In genomic region chr7:379456-380225, GRCh38 we compare ENCODE assay signal across 11 cellular contexts.
DNase-seq lines count a peak whose midpoint lies in the region; ATAC-seq and TF ChIP-seq lines count a peak whose summit lies in the region.
"Had no signal": no experiment of that assay in that cellular context is flagged by ENCODE, and none has a peak within 500 bp of the region (broad histone marks: within the 10 kb centered on the region; RNA-seq: fewer than 3 reads in every experiment).

No MANE protein-coding gene starts in this region.

- ATAC-seq in CD4-positive, alpha-beta T cell (ENCODE audit: poor library complexity) = peak; percentile 54
- ATAC-seq in Right ventricle myocardium inferior (no peak), HG02759 (IDR thresholded peaks at IDR 0.05; ENCODE audit: unreplicated experiment) (no peak)

- intact Hi-C loops in CD4-positive, alpha-beta T cell (cut with DNase I, micrococcal nuclease) = no loop called here
- intact Hi-C loops in Right ventricle myocardium inferior (cut with DNase I) = no loop called here

- peaks cover 30% of the 10 kb centered on the region for H3K4me1 Mint-ChIP-seq in CD4-positive, alpha-beta T cell (ENCODE audit: low read depth)
- peaks cover 12% of the 10 kb centered on the region for H3K4me1 Mint-ChIP-seq in neural progenitor cell

- no peaks in the 10 kb centered on the region for H3K27me3 Mint-ChIP-seq in CD4-positive, alpha-beta T cell
- H3K27me3 Mint-ChIP-seq in neural progenitor cell (ENCODE audit: insufficient read depth, low read depth) = peaks cover 14% of the 10 kb centered on the region

- peak; percentile 17; the same call in 1 of the 2 replicates for TF ChIP-seq EP300 in Ishikawa (IDR thresholded peaks at IDR 0.05; ENCODE audit: borderline replicate concordance)

- H2AFZ ChIP-seq in neural progenitor cell (replicated peaks) = peak overlapping the region; percentile 26

- H3F3A ChIP-seq in neural progenitor cell (ENCODE audit: low read depth) = peaks cover 15% of the 10 kb centered on the region

- peak overlapping the region; percentile 70 for H3K4me3 Mint-ChIP-seq in CD4-positive, alpha-beta T cell
- peak overlapping the region; percentile 46 for H3K4me3 Mint-ChIP-seq in neural progenitor cell

- H3K9me3 ChIP-seq in CD4-positive, alpha-beta T cell (ENCODE audit: control insufficient read depth, low read length) = peaks cover 13% of the 10 kb centered on the region
- no peaks in the 10 kb centered on the region for H3K9me3 ChIP-seq in neural progenitor cell (ENCODE audit: low read depth)

- no peaks in the 10 kb centered on the region for H4K20me1 ChIP-seq in neural progenitor cell (ENCODE audit: low read depth)

- H3K9ac ChIP-seq in neural progenitor cell = no peak overlapping the region

- H3K27me3 ChIP-seq in CD4-positive, alpha-beta T cell (ENCODE audit: control insufficient read depth, insufficient read depth, low read length) = no peaks in the 10 kb centered on the region
- peaks cover 22% of the 10 kb centered on the region for H3K27me3 ChIP-seq in neural progenitor cell
- H3K27me3 ChIP-seq: cardiac muscle cell had no signal

- peak overlapping the region; percentile 58 for H3K27ac Mint-ChIP-seq in CD4-positive, alpha-beta T cell
- H3K27ac Mint-ChIP-seq in neural progenitor cell = peak overlapping the region; percentile 93

- CTCF ChIA-PET in CD4-positive, alpha-beta T cell (lab: Charles Lee) = no interaction called here

- no peak for TF ChIP-seq CTCF in CD4-positive, alpha-beta T cell (IDR thresholded peaks at IDR 0.05)
- no peak for TF ChIP-seq CTCF in neural progenitor cell (IDR thresholded peaks at IDR 0.05)

- no peak for TF ChIP-seq RAD21 in Ishikawa (IDR thresholded peaks at IDR 0.05; ENCODE audit: low read depth)

- peaks cover 11% of the 10 kb centered on the region for H3K4me1 ChIP-seq in neural progenitor cell

- peak overlapping the region; percentile 34 for H3K4me3 ChIP-seq in neural progenitor cell
- H3K4me3 ChIP-seq: cardiac muscle cell, SK-N-MC had no signal

- H3K9me3 Mint-ChIP-seq in CD4-positive, alpha-beta T cell = peaks cover 9% of the 10 kb centered on the region
- H3K9me3 Mint-ChIP-seq in neural progenitor cell = peaks cover 14% of the 10 kb centered on the region

- no peak overlapping the region for H3K27ac ChIP-seq in CD4-positive, alpha-beta T cell (ENCODE audit: low read depth, low read length)
- H3K27ac ChIP-seq in neural progenitor cell = no peak overlapping the region
- H3K27ac ChIP-seq: cardiac muscle cell, HL-60, SK-N-MC had no signal

- POLR2A ChIA-PET in CD4-positive, alpha-beta T cell (lab: Charles Lee) = interaction anchor here (1.3 to 2.4 kb wide), 3 partner anchors 14 to 20 kb away, joined by 4 to 16 read pairs (median 6); no protein-coding TSS in a partner anchor

- H3K36me3 ChIP-seq in neural progenitor cell = no peaks in the 10 kb centered on the region
- H3K36me3 ChIP-seq: cardiac muscle cell had no signal

- H3K79me2 ChIP-seq in neural progenitor cell (ENCODE audit: low read depth) = no peaks in the 10 kb centered on the region

- peak overlapping the region; percentile 80 for H3K4me2 ChIP-seq in neural progenitor cell

- no peaks in the 10 kb centered on the region for H3K36me3 Mint-ChIP-seq in CD4-positive, alpha-beta T cell (ENCODE audit: low read depth)
- no peaks in the 10 kb centered on the region for H3K36me3 Mint-ChIP-seq in neural progenitor cell

- peak in 2 of 10 experiments; percentile 5 to 37 for DNase-seq in CD4-positive, alpha-beta T cell
- DNase-seq in Right ventricle myocardium inferior (ENCODE audit: missing footprints) (peak; percentile 66), neural progenitor cell (ENCODE audit: low spot score) (peak; percentile 64), NCI-H1694 (lab: John Stamatoyannopoulos, UW) (no peak), COR-L47 (lab: John Stamatoyannopoulos, UW) (no peak), HUDEP-2 (lab: John Stamatoyannopoulos, UW; ENCODE audit: unreplicated experiment in 76 of 76) (no peak)

TF ChIP-seq in Ishikawa, 13 proteins besides CTCF, POLR2A, EP300 and RAD21:
- TF ChIP-seq MAX (IDR thresholded peaks at IDR 0.05) = peak; percentile 88
- TF ChIP-seq ZBTB7A (IDR thresholded peaks at IDR 0.05; ENCODE audit: low read depth) = peak; percentile 27; the same call in 1 of the 2 replicates
- no peak for TF ChIP-seq USF1 (IDR thresholded peaks at IDR 0.05)
- peak; percentile 65 for TF ChIP-seq TCF12 (IDR thresholded peaks at IDR 0.05; ENCODE audit: low read depth)
TF ChIP-seq in Ishikawa: peak in this region for 3.

Comparison
In these comparisons a context has a peak if more than half of its experiments do, and no peak if none do; other contexts are left out.
1. DNase-seq: peak in Right ventricle myocardium inferior (single experiment) and neural progenitor cell (single experiment); none in NCI-H1694 (single experiment), COR-L47 (single experiment) and HUDEP-2 (0 of 76).